Comparison of ENCODE assay signal across 15 cellular contexts in genomic region chr2:210318891-210319290, GRCh38. TPM values are rescaled to one million over a fixed set of nuclear protein-coding genes. Genes with fewer than 3 reads are reported as not detected.
"Had no signal": no experiment of that assay in that cellular context is flagged by ENCODE, and none has a peak within 500 bp of the region (broad histone marks: within the 10 kb centered on the region; RNA-seq: fewer than 3 reads in every experiment).

No MANE protein-coding gene starts in this region.

- H3K9me3 ChIP-seq: sigmoid colon, thoracic aorta had no signal

- H3K4me1 ChIP-seq: sigmoid colon had no signal

- H3K27ac ChIP-seq: hepatocyte, sigmoid colon, thoracic aorta had no signal

- ATAC-seq: esophagus mucosa; stimulated activated effector memory CD8-positive, alpha-beta T cell treated with anti-CD3 and anti-CD28 coated beads, Interleukin-12 subunit alpha, Interleukin-12 subunit beta, amount 100 ng/mL, for 72 hours had no signal

- H3K36me3 ChIP-seq: sigmoid colon, thoracic aorta had no signal

- H3K4me3 ChIP-seq: hepatocyte, sigmoid colon, thoracic aorta had no signal

- DNase-seq: activated CD4-positive, alpha-beta T cell treated with anti-CD3 and anti-CD28 coated beads, Interleukin-2, amount 10 ng/mL, durations not matched to agents 24 days and 14 days; activated CD8-positive, alpha-beta memory T cell treated with anti-CD3 and anti-CD28 coated beads for 24 hours; activated naive CD8-positive, alpha-beta T cell treated with anti-CD3 and anti-CD28 coated beads for 36 hours; sigmoid colon had no signal

- H3K27me3 ChIP-seq: hepatocyte, sigmoid colon had no signal

RNA-seq across cellular contexts. Expression of gene MYL1, which starts 3.9 kb away (rescaled TPM):
- total RNA-seq: activated CD4-positive, alpha-beta T cell treated with anti-CD3 and anti-CD28 coated beads, Interleukin-2, amount 10 ng/mL, durations not matched to agents 24 days and 14 days; activated naive CD8-positive, alpha-beta T cell treated with anti-CD3 and anti-CD28 coated beads for 36 hours; hepatocyte; liver; mesenteric fat pad; neural crest cell; osteocyte; pulmonary artery endothelial cell; sigmoid colon; thoracic aorta had no signal
- polyA plus RNA-seq: hepatocyte, keratinocyte, liver, urinary bladder had no signal
